ENCODE assay signal across 13 cellular contexts in the genomic region with DNA sequence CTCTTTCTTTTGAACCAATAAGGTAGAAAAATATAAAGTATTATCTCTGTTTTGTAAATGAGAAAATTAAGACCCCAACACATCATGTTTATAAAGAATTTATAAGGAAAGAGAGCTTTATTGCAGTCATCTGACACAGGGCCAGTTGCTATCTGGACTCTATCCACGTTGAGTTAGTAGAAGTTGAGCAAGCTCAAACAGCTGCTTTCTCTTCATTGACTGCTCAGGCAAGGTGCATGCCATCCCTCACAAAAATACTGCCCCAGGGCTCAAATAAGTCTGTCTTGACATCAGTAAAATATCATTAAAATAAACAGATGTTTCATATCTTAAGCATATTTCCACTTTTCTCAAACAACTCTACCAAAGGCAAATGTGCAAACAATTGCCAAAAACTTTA. TPM values are rescaled to one million over a fixed set of nuclear protein-coding genes. Genes with fewer than 3 reads are reported as not detected.
DNase-seq lines count a peak whose midpoint lies in the region; ATAC-seq, FAIRE-seq and TF ChIP-seq lines count a peak whose summit lies in the region.
"Had no signal": no experiment of that assay in that cellular context is flagged by ENCODE, and none has a peak within 500 bp of the region (broad histone marks: within the 10 kb centered on the region; RNA-seq: fewer than 3 reads in every experiment).

No MANE protein-coding gene starts in this region.

- H3K4me1 ChIP-seq in transverse colon: peaks cover 0 to 39% (median 11%) of the 10 kb centered on the region in 4 donors

- H3K4me3 ChIP-seq in transverse colon: no peak overlapping the region

- H3K27ac ChIP-seq in transverse colon: peak overlapping the region in 3 of 4 donors; percentile 49 to 58 (median 50)

- TF ChIP-seq EP300 in transverse colon (IDR thresholded peaks at IDR 0.05; ENCODE audit: low read depth): no peak

- peak in 1 of 2 donors; percentile 77 for ATAC-seq in left cardiac atrium
- ATAC-seq: activated CD8-positive, alpha-beta T cell treated with anti-CD3 and anti-CD28 coated beads for 36 hours; stimulated activated naive CD8-positive, alpha-beta T cell treated with anti-CD3 and anti-CD28 coated beads, Interleukin-15, amount 100 ng/mL, for 72 hours had no signal

- no peaks in the 10 kb centered on the region for H3K27me3 ChIP-seq in transverse colon

- no peak for TF ChIP-seq CTCF in transverse colon (IDR thresholded peaks at IDR 0.05)

- in situ Hi-C loops in transverse colon (cut with MboI; ENCODE audit: low pct_ligation_motif_present in 1 of 4, low pct_unique_long_range_greater_than_20kb in 1 of 4, low sequenced_read_pairs in 3 of 4): no loop called here

- DNase-seq in HCEC 1CT (peak; percentile 67), amniotic epithelial cell (ENCODE audit: low read depth) (peak; percentile 70), left cardiac atrium (peak; percentile 22), transverse colon (peak; percentile 11), GM12891 (ENCODE audit: insufficient read length, low spot score) (no peak)
- DNase-seq in stimulated activated CD4-positive, alpha-beta T cell treated with anti-CD3 and anti-CD28 coated beads, Interleukin-4, amount 100 ng/mL, for 24 hours: no peak
- no peak for DNase-seq in stimulated activated CD4-positive, alpha-beta T cell treated with anti-CD3 and anti-CD28 coated beads, Interleukin-4, amount 100 ng/mL, for 1 hour
- DNase-seq: activated CD8-positive, alpha-beta T cell treated with anti-CD3 and anti-CD28 coated beads for 36 hours; DMS53; effector memory CD4-positive, alpha-beta T cell; NCI-H2029 treated with DMSO at 0.1 percent for 48 hours; stimulated activated naive CD8-positive, alpha-beta T cell treated with anti-CD3 and anti-CD28 coated beads, Interleukin-15, amount 100 ng/mL, for 72 hours had no signal

- no peaks in the 10 kb centered on the region for H3K9me3 ChIP-seq in transverse colon

- intact Hi-C loops in left cardiac atrium (cut with DNase I) (no loop called here), transverse colon (cut with DNase I; ENCODE audit: low total_unique reads) (no loop called here)

- no peaks in the 10 kb centered on the region for H3K36me3 ChIP-seq in transverse colon

- FAIRE-seq in GM12891 (lab: Jason Lieb, UNC): no peak
- FAIRE-seq: GM12892 had no signal

- 4 to 11% methylated on average over 1 of the region's 1 CpG for WGBS in transverse colon (ENCODE audit: low coverage in 1 of 2), 2 donors

- TF ChIP-seq POLR2A in transverse colon (IDR thresholded peaks at IDR 0.05) (no peak), GM12891 (IDR thresholded peaks at IDR 0.05; ENCODE audit: low read depth, low read length) (no peak)

TF ChIP-seq in GM12891, 5 proteins besides CTCF, POLR2A, EP300 and RAD21:
- TF ChIP-seq POU2F2 (IDR thresholded peaks at IDR 0.05; ENCODE audit: low read depth, low read length) (no peak), POLR2AphosphoS5 (IDR thresholded peaks at IDR 0.05; ENCODE audit: low read depth, low read length) (no peak), PAX5 (IDR thresholded peaks at IDR 0.05; ENCODE audit: insufficient read depth, low read length, severe bottlenecking) (no peak), TAF1 (IDR thresholded peaks at IDR 0.05; ENCODE audit: low read depth, low read length) (no peak), SPI1 (IDR thresholded peaks at IDR 0.05; ENCODE audit: low read depth, low read length) (no peak)

RNA-seq across cellular contexts. Expression of a gene that starts 14.8 kb away (rescaled TPM):
- total RNA-seq in left cardiac atrium (10 to 100 TPM; 21.0 to 29.9 TPM), transverse colon (10 to 100 TPM; 16.1 to 62.8 (median 33.1) TPM)
- 0.18 TPM for polyA plus RNA-seq in GM12891 (2012; ENCODE audit: low read depth, missing spikeins)

Comparison
In these comparisons a context has a peak if more than half of its experiments do, and no peak if none do; other contexts are left out.
1. DNase-seq: peak in HCEC 1CT (single experiment), amniotic epithelial cell (single experiment), left cardiac atrium (single experiment) and transverse colon (single experiment); none in stimulated activated CD4-positive, alpha-beta T cell treated with anti-CD3 and anti-CD28 coated beads, Interleukin-4, amount 100 ng/mL, for 24 hours (single experiment), stimulated activated CD4-positive, alpha-beta T cell treated with anti-CD3 and anti-CD28 coated beads, Interleukin-4, amount 100 ng/mL, for 1 hour (single experiment) and GM12891 (single experiment).